17 cellular contexts compared by ENCODE assay signal in the genomic region with DNA sequence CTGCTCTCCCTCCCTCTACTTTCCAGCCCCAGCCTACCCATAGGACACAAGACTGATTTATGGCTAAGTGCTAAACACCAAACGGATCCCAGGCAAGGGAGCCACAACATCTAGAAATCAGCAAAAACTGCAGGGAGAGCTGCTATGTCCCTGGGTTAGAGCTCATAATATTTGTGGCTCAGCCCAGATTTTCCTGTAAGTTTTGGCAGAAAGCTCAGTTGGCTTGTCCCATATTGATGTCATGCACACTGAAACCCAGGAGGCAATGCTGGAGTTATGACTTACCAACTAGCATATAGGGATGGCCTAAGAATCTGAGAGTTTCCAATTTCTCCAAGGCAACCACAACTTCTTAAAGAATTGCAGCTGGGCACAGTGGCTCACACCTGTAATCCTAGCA. TPM values are rescaled to one million over a fixed set of nuclear protein-coding genes. Genes with fewer than 3 reads are reported as not detected.
DNase-seq lines count a peak whose midpoint lies in the region; ATAC-seq and TF ChIP-seq lines count a peak whose summit lies in the region.
"Had no signal": no experiment of that assay in that cellular context is flagged by ENCODE, and none has a peak within 500 bp of the region (broad histone marks: within the 10 kb centered on the region; RNA-seq: fewer than 3 reads in every experiment).

No MANE protein-coding gene starts in this region.

- H3K4me3 Mint-ChIP-seq in H9: no peak overlapping the region
- H3K4me3 Mint-ChIP-seq: CD4-positive, CD25-positive, alpha-beta regulatory T cell; GM23338 had no signal

- H3K9me3 ChIP-seq in H9 (ENCODE audit: control insufficient read depth, low read depth, low read length): no peaks in the 10 kb centered on the region
- H3K9me3 ChIP-seq in RWPE2 (ENCODE audit: severe bottlenecking): no peaks in the 10 kb centered on the region
- no peaks in the 10 kb centered on the region for H3K9me3 ChIP-seq in right cardiac atrium (ENCODE audit: control insufficient read depth, low read length)
- no peaks in the 10 kb centered on the region for H3K9me3 ChIP-seq in gastrocnemius medialis

- peaks cover 1% of the 10 kb centered on the region; the same call in 1 of the 2 replicates for H3K27me3 Mint-ChIP-seq in H9 (ENCODE audit: low read depth)
- H3K27me3 Mint-ChIP-seq: CD4-positive, CD25-positive, alpha-beta regulatory T cell had no signal

- H3K56ac ChIP-seq in H9 (ENCODE audit: insufficient read length, low read depth, low read length): no peak overlapping the region

- no peak overlapping the region for H2AK5ac ChIP-seq in H9 (ENCODE audit: insufficient read length, low read length)

- no CpG with 5 or more reads among the region's 1 CpG for WGBS in H9 (ENCODE audit: extremely low coverage, insufficient read length, low lambda C conversion rate)
- WGBS in right cardiac atrium: 65% methylated on average over 1 of the region's 1 CpG

- no peak overlapping the region for H4K5ac ChIP-seq in H9 (ENCODE audit: insufficient read length, low read depth, low read length)

- no peak overlapping the region for H3K23ac ChIP-seq in H9 (ENCODE audit: insufficient read length, low read depth, low read length)

- no peak for TF ChIP-seq POLR2A in gastrocnemius medialis (IDR thresholded peaks at IDR 0.05)

- H2AFZ ChIP-seq in H9 (ENCODE audit: low read length): no peak overlapping the region
- H2AFZ ChIP-seq: GM23338 had no signal

- no peak overlapping the region for H3T11ph ChIP-seq in H9 (ENCODE audit: low read length)

- no peak overlapping the region for H3K4me2 ChIP-seq in H9 (ENCODE audit: insufficient read depth, insufficient read length, low read length)
- H3K4me2 ChIP-seq: BLaER1 treated with 17β-estradiol and CSF1 and Interleukin-3, amounts not matched to agents 10 nM and 100 nM; GM23338 had no signal

- H3K4me3 ChIP-seq in RWPE2 (ENCODE audit: severe bottlenecking): no peak overlapping the region
- H3K4me3 ChIP-seq in right cardiac atrium (ENCODE audit: low read length): no peak overlapping the region
- H3K4me3 ChIP-seq in gastrocnemius medialis: no peak overlapping the region
- H3K4me3 ChIP-seq: BLaER1 treated with 17β-estradiol and CSF1 and Interleukin-3, amounts not matched to agents 10 nM and 100 nM; GM12878; GM23338 had no signal

- no peak overlapping the region for H3K9ac ChIP-seq in H9 (ENCODE audit: extremely low read depth, insufficient read length, low read length)
- H3K9ac ChIP-seq: BLaER1 treated with 17β-estradiol and CSF1 and Interleukin-3, amounts not matched to agents 10 nM and 100 nM had no signal

- no peak overlapping the region for H2BK12ac ChIP-seq in H9 (ENCODE audit: insufficient read length, low read depth, low read length)

- no peaks in the 10 kb centered on the region for H3K36me3 ChIP-seq in RWPE2 (ENCODE audit: low read depth)
- no peaks in the 10 kb centered on the region for H3K36me3 ChIP-seq in gastrocnemius medialis
- H3K36me3 ChIP-seq: BLaER1 treated with 17β-estradiol and CSF1 and Interleukin-3, amounts not matched to agents 10 nM and 100 nM had no signal

- H3K4ac ChIP-seq in H9 (ENCODE audit: low read depth, low read length): no peak overlapping the region

- no peak overlapping the region for H3K18ac ChIP-seq in H9 (ENCODE audit: insufficient read length, low read depth, low read length)

- no peaks in the 10 kb centered on the region for H4K20me1 ChIP-seq in H9 (ENCODE audit: control insufficient read depth, insufficient read depth, insufficient read length)
- H4K20me1 ChIP-seq: BLaER1 treated with 17β-estradiol and CSF1 and Interleukin-3, amounts not matched to agents 10 nM and 100 nM had no signal

- H3K27ac Mint-ChIP-seq in H9: peak overlapping the region in 2 of 3 experiments; percentile 32 to 52; a peak in 2 of 7 replicates
- H3K27ac Mint-ChIP-seq: GM23338 had no signal

- no peak overlapping the region for H3K14ac ChIP-seq in H9 (ENCODE audit: insufficient read depth, low read length)

- H2BK5ac ChIP-seq in H9 (ENCODE audit: insufficient read length, low read length): no peak overlapping the region

- H2BK120ac ChIP-seq in H9 (ENCODE audit: low read depth, low read length, poor library complexity, severe bottlenecking): no peak overlapping the region

- no peaks in the 10 kb centered on the region for H3K23me2 ChIP-seq in H9 (ENCODE audit: insufficient read length, low read depth, low read length, poor library complexity, severe bottlenecking)

- TF ChIP-seq CTCF in H9 (conservative IDR thresholded peaks at IDR 0.05) (no peak), RWPE2 (IDR thresholded peaks at IDR 0.05; ENCODE audit: poor library complexity, severe bottlenecking) (no peak), gastrocnemius medialis (IDR thresholded peaks at IDR 0.05 in 4 of 5, conservative IDR thresholded peaks at IDR 0.05 in 1 of 5) (no peak)

- H3K79me2 ChIP-seq in H9 (ENCODE audit: insufficient read depth, low read length): no peaks in the 10 kb centered on the region

- H2BK15ac ChIP-seq in H9 (ENCODE audit: low read depth, low read length): no peak overlapping the region

- peaks cover 20 to 32% of the 10 kb centered on the region in 2 experiments for H3K4me1 Mint-ChIP-seq in H9
- H3K4me1 Mint-ChIP-seq: CD4-positive, CD25-positive, alpha-beta regulatory T cell had no signal

- DNase-seq in H9: no peak
- DNase-seq in RWPE2 (ENCODE audit: low spot score): no peak
- no peak for DNase-seq in right cardiac atrium
- DNase-seq in gastrocnemius medialis: no peak
- DNase-seq in MV-4-11 (lab: John Stamatoyannopoulos, UW): no peak
- no peak for DNase-seq in activated CD8-positive, alpha-beta memory T cell treated with anti-CD3 and anti-CD28 coated beads for 24 hours
- DNase-seq: ACHN; CD4-positive, CD25-positive, alpha-beta regulatory T cell; DMS53; H7 had no signal

- ATAC-seq in RWPE2 (ENCODE audit: low read depth): peak; percentile 12; the same call in 1 of the 3 replicates
- ATAC-seq in right cardiac atrium: peak; percentile 52 to 82
- no peak for ATAC-seq in gastrocnemius medialis
- no peak for ATAC-seq in HG02870 (IDR thresholded peaks at IDR 0.05; ENCODE audit: unreplicated experiment)
- ATAC-seq in GM19397 (IDR thresholded peaks at IDR 0.05; ENCODE audit: unreplicated experiment): no peak

- peak overlapping the region; percentile 44 for H4K8ac ChIP-seq in H9 (replicated peaks; ENCODE audit: insufficient read length, low read depth, low read length)

- in situ Hi-C loops in gastrocnemius medialis (cut with MboI; ENCODE audit: low sequenced_read_pairs in 4 of 4): loop anchor here in 1 of 4 donors (10.0 kb wide), 1 partner anchor 198 kb away; no protein-coding TSS in a partner anchor

- no peaks in the 10 kb centered on the region for H3K27me3 ChIP-seq in H9 (ENCODE audit: insufficient read depth, low read length)
- no peaks in the 10 kb centered on the region for H3K27me3 ChIP-seq in RWPE2 (ENCODE audit: insufficient read depth, poor library complexity, severe bottlenecking)
- H3K27me3 ChIP-seq in right cardiac atrium (ENCODE audit: control insufficient read depth, insufficient read depth): no peaks in the 10 kb centered on the region
- no peaks in the 10 kb centered on the region for H3K27me3 ChIP-seq in gastrocnemius medialis
- H3K27me3 ChIP-seq: BLaER1 treated with 17β-estradiol and CSF1 and Interleukin-3, amounts not matched to agents 10 nM and 100 nM had no signal

- intact Hi-C loops in right cardiac atrium (cut with DNase I) (loop anchor here in 1 of 4 donors (5.0 kb wide), 1 partner anchor 41 kb away; no protein-coding TSS in a partner anchor), gastrocnemius medialis (cut with DNase I; ENCODE audit: low total_unique reads) (loop anchor here (1.0 to 5.0 kb wide), 4 partner anchors 44 to 196 kb away; partner anchors contain the start of gene HNRNPA0)

- H3K27ac ChIP-seq in H9 (ENCODE audit: insufficient read length, low read depth, low read length) (no peak overlapping the region), RWPE2 (ENCODE audit: poor library complexity, severe bottlenecking) (no peak overlapping the region), right cardiac atrium (ENCODE audit: low read length) (no peak overlapping the region), gastrocnemius medialis (peak overlapping the region; percentile 17 to 54 (median 32))
- H3K27ac ChIP-seq: BLaER1 treated with 17β-estradiol and CSF1 and Interleukin-3, amounts not matched to agents 10 nM and 100 nM had no signal

- H3K4me1 ChIP-seq in H9 (ENCODE audit: insufficient read depth, low read length): no peaks in the 10 kb centered on the region; the same call in 1 of the 2 replicates
- no peaks in the 10 kb centered on the region for H3K4me1 ChIP-seq in RWPE2 (ENCODE audit: insufficient read depth, poor library complexity, severe bottlenecking)
- H3K4me1 ChIP-seq in right cardiac atrium (ENCODE audit: control insufficient read depth, insufficient read depth, low read length): peaks cover 1% of the 10 kb centered on the region
- H3K4me1 ChIP-seq in gastrocnemius medialis: peaks cover 15 to 17% of the 10 kb centered on the region in 2 donors
- H3K4me1 ChIP-seq: BLaER1 treated with 17β-estradiol and CSF1 and Interleukin-3, amounts not matched to agents 10 nM and 100 nM had no signal

- H3K9me3 Mint-ChIP-seq in H9: peaks cover 0 to 8% of the 10 kb centered on the region in 2 experiments; a peak in 1 of 5 replicates
- H3K9me3 Mint-ChIP-seq: GM23338 had no signal

- H4K91ac ChIP-seq in H9 (ENCODE audit: insufficient read length, low read depth, low read length): no peak overlapping the region

- H3K36me3 Mint-ChIP-seq in H9 (ENCODE audit: insufficient read depth in 1 of 3, low read depth in 3 of 3): peaks cover 0 to 3% (median 0%) of the 10 kb centered on the region in 3 experiments; a peak in 1 of 7 replicates

- H2BK20ac ChIP-seq in H9 (ENCODE audit: low read depth, low read length, poor library complexity, severe bottlenecking): no peak overlapping the region

- no peaks in the 10 kb centered on the region for H3K79me1 ChIP-seq in H9 (ENCODE audit: insufficient read depth, low read depth, low read length, poor library complexity, severe bottlenecking)

RNA-seq across cellular contexts. Expression of gene MYOT, which starts 44.7 kb away (rescaled TPM):
- total RNA-seq in H9 (2021) (not detected in 2 replicates), right cardiac atrium (10 to 100 TPM; 11.1 to 14.5 (median 12.8) TPM), gastrocnemius medialis (100 to 1,000 TPM in 3 of 4 donors, 10 to 100 TPM in 1; 99.0 to 801 (median 294) TPM)
- 13.1 TPM for polyA plus RNA-seq in right cardiac atrium
- total RNA-seq: A172; CD4-positive, CD25-positive, alpha-beta regulatory T cell; GM12878; GM23338; H7; HT1080 had no signal

Comparison
In these comparisons a context has a peak if more than half of its experiments do, and no peak if none do; other contexts are left out.
1. H3K27ac ChIP-seq: peak in gastrocnemius medialis (4 of 4); none in H9 (single experiment), RWPE2 (single experiment) and right cardiac atrium (single experiment).
2. ATAC-seq: peak in RWPE2 (single experiment) and right cardiac atrium (2 of 2); none in gastrocnemius medialis (0 of 2), HG02870 (single experiment) and GM19397 (single experiment).
3. RNA of gene MYOT, which starts 44.7 kb away (total RNA-seq): 99.0 to 801 TPM in gastrocnemius medialis and 11.1 to 14.5 TPM in right cardiac atrium; not detected in H9; every median in the first group is over 10 times any median in the second.